In genomic region chr10:132023092-132023811, GRCh38 we compare ENCODE assay signal across 8 cellular contexts.
DNase-seq lines count a peak whose midpoint lies in the region; ATAC-seq, FAIRE-seq and TF ChIP-seq lines count a peak whose summit lies in the region.

No MANE protein-coding gene starts in this region.

- ATAC-seq in HG03045 (IDR thresholded peaks at IDR 0.05; ENCODE audit: unreplicated experiment) (peak; percentile 59), HG03565 (IDR thresholded peaks at IDR 0.05; ENCODE audit: unreplicated experiment) (no peak)

- TF ChIP-seq CTCF in GM12875 (IDR thresholded peaks at IDR 0.05; ENCODE audit: borderline replicate concordance, insufficient read depth, low read depth, low read length), result peak; percentile 87

- DNase-seq in NCI-H774 (lab: John Stamatoyannopoulos, UW) (peak; percentile 29), midbrain (lab: John Stamatoyannopoulos, UW) (peak; percentile 89)
- peak; percentile 78 for DNase-seq in activated CD8-positive, alpha-beta memory T cell treated with anti-CD3 and anti-CD28 coated beads, Interleukin-2, amount 50 U/mL, for 4 hours
- peak; percentile 53 for DNase-seq in stimulated activated CD8-positive, alpha-beta memory T cell treated with anti-CD3 and anti-CD28 coated beads, Interleukin-15, amount 100 ng/mL, for 24 hours (ENCODE audit: low read depth)

- no peak overlapping the region for H3K4me3 ChIP-seq in GM12875 (ENCODE audit: low read depth, low read length)

- FAIRE-seq in endometrium (lab: Jason Lieb, UNC), result peak; percentile 26

Comparison
In these comparisons a context has a peak if more than half of its experiments do, and no peak if none do; other contexts are left out.
1. DNase-seq: peak in every context shown above with its lines; median percentile 89 in midbrain; 78 in activated CD8-positive, alpha-beta memory T cell treated with anti-CD3 and anti-CD28 coated beads, Interleukin-2, amount 50 U/mL, for 4 hours; 53 in stimulated activated CD8-positive, alpha-beta memory T cell treated with anti-CD3 and anti-CD28 coated beads, Interleukin-15, amount 100 ng/mL, for 24 hours; 29 in NCI-H774.